13 cellular contexts compared by ENCODE assay signal in genomic region chr4:91758487-91758886, GRCh38.
DNase-seq lines count a peak whose midpoint lies in the region; ATAC-seq, FAIRE-seq and TF ChIP-seq lines count a peak whose summit lies in the region.
"Had no signal": no experiment of that assay in that cellular context is flagged by ENCODE, and none has a peak within 500 bp of the region (broad histone marks: within the 10 kb centered on the region; RNA-seq: fewer than 3 reads in every experiment).

No MANE protein-coding gene starts in this region.

- H3K4me2 ChIP-seq in HCT116 (ENCODE audit: low read length) (peak overlapping the region; percentile 59), GM12878 (ENCODE audit: control insufficient read depth, insufficient read depth) (no peak overlapping the region)
- H3K4me2 ChIP-seq: KMS-11 had no signal

- 0% methylated on average over 1 of the region's 1 CpG for WGBS in GM12878 (ENCODE audit: insufficient coverage, insufficient replicate concordance, low lambda C conversion rate, missing lambda C conversion rate)

- H3K27ac ChIP-seq in HCT116 (ENCODE audit: low read depth, low read length) (no peak overlapping the region), GM12878 (ENCODE audit: control insufficient read depth, insufficient read depth) (no peak overlapping the region), dorsolateral prefrontal cortex (no peak overlapping the region), upper lobe of right lung (no peak overlapping the region)
- H3K27ac ChIP-seq: KMS-11, pancreas had no signal

- no peak for TF ChIP-seq CTCF in HCT116 (IDR thresholded peaks at IDR 0.05 in 2 of 3, conservative IDR thresholded peaks at IDR 0.05 in 1 of 3; ENCODE audit: borderline replicate concordance in 1 of 3, insufficient read depth in 1 of 3, low read depth in 2 of 3, low read length in 2 of 3)
- no peak for TF ChIP-seq CTCF in GM12878 (IDR thresholded peaks at IDR 0.05 in 2 of 3, conservative IDR thresholded peaks at IDR 0.05 in 1 of 3; ENCODE audit: control insufficient read depth in 2 of 3, extremely low read depth in 1 of 3, insufficient read depth in 1 of 3, low read depth in 3 of 3, low read length in 3 of 3)
- no peak for TF ChIP-seq CTCF in dorsolateral prefrontal cortex (IDR thresholded peaks at IDR 0.05 in 54 of 56, conservative IDR thresholded peaks at IDR 0.05 in 2 of 56; ENCODE audit: low read depth in 1 of 56, partially characterized antibody in 56 of 56)
- TF ChIP-seq CTCF in upper lobe of right lung (IDR thresholded peaks at IDR 0.05): no peak

- BruUV-seq in HCT116 (replicated peaks; lab: Mats Ljungman, UMichigan): no TSS peak
- BruUV-seq in GM12878 (replicated peaks; lab: Mats Ljungman, UMichigan): no TSS peak

- FAIRE-seq in GM12878 (lab: Jason Lieb, UNC): no peak
- FAIRE-seq: pancreas had no signal

- ATAC-seq in HCT116 (peak; percentile 91), GM12878 (peak; percentile 45; the same call in 2 of the 3 replicates), upper lobe of right lung (no peak)
- ATAC-seq: pancreas had no signal

- SMC1A ChIA-PET in GM12878 (lab: Charles Lee; ENCODE audit: uncharacterized antibody, unreplicated experiment): interaction anchor here (1.8 kb wide), 1 partner anchor 24 kb away, joined by 4 read pairs; no protein-coding TSS in a partner anchor

- peaks cover 3 to 25% of the 10 kb centered on the region in 2 experiments; a peak in 3 of 4 replicates for H3K4me1 ChIP-seq in HCT116 (ENCODE audit: control insufficient read depth in 1 of 2, insufficient read depth in 2 of 2, low read length in 2 of 2)
- H3K4me1 ChIP-seq in GM12878 (ENCODE audit: control insufficient read depth, insufficient read depth, low read length): no peaks in the 10 kb centered on the region
- no peaks in the 10 kb centered on the region for H3K4me1 ChIP-seq in upper lobe of right lung
- H3K4me1 ChIP-seq: pancreas had no signal

- H3K79me2 ChIP-seq in HCT116 (ENCODE audit: insufficient read depth, low read length): no peaks in the 10 kb centered on the region
- H3K79me2 ChIP-seq in GM12878 (ENCODE audit: control insufficient read depth, insufficient read depth, low read length): no peaks in the 10 kb centered on the region

- H3K4me3 ChIP-seq in HCT116 (replicated peaks in 1 of 2; ENCODE audit: low read depth in 1 of 2, low read length in 2 of 2): peak overlapping the region in 1 of 2 experiments; percentile 19; a peak in 1 of 4 replicates
- no peak overlapping the region for H3K4me3 ChIP-seq in GM12878
- H3K4me3 ChIP-seq in dorsolateral prefrontal cortex: no peak overlapping the region
- no peak overlapping the region for H3K4me3 ChIP-seq in upper lobe of right lung
- H3K4me3 ChIP-seq: pancreas had no signal

- intact Hi-C loops in HCT116 (cut with micrococcal nuclease): no loop called here
- intact Hi-C loops in GM12878 (cut with micrococcal nuclease; ENCODE audit: unreplicated experiment): no loop called here
- intact Hi-C loops in dorsolateral prefrontal cortex (cut with DNase I): no loop called here
- intact Hi-C loops in upper lobe of right lung (cut with DNase I): no loop called here

- H3K9me3 ChIP-seq in HCT116 (ENCODE audit: control insufficient read depth in 1 of 2, insufficient read depth in 1 of 2, low read depth in 1 of 2, low read length in 2 of 2): no peaks in the 10 kb centered on the region
- H3K9me3 ChIP-seq in GM12878 (replicated peaks; ENCODE audit: control insufficient read depth, insufficient read depth, low read length): no peaks in the 10 kb centered on the region
- H3K9me3 ChIP-seq in upper lobe of right lung: no peaks in the 10 kb centered on the region
- H3K9me3 ChIP-seq: pancreas had no signal

- DNase-seq in HCT116 (ENCODE audit: low read depth, low spot score) (peak; percentile 63), OCI-M1 (lab: John Stamatoyannopoulos, UW) (peak; percentile 58), GM12878 (ENCODE audit: low read depth, low spot score) (no peak), kidney tubule cell (ENCODE audit: low spot score) (peak; percentile 50), iPS-NIHi11 (ENCODE audit: low spot score) (no peak), dorsolateral prefrontal cortex (no peak), upper lobe of right lung (no peak), NCI-H526 treated with DMSO at 0.1 percent for 48 hours (lab: John Stamatoyannopoulos, UW) (no peak)
- DNase-seq: activated CD4-positive, alpha-beta T cell treated with anti-CD3 and anti-CD28 coated beads, Interleukin-2, amount 50 U/mL, for 4 hours; islet precursor cell; NCI-H526; pancreas had no signal

- RAD21 ChIA-PET in HCT116 (lab: Charles Lee; ENCODE audit: low non-redundant PET in 1 of 2, low total read pairs in 2 of 2, uncharacterized antibody in 2 of 2, unreplicated experiment in 2 of 2) (no interaction called here), GM12878 (lab: Charles Lee; ENCODE audit: unreplicated experiment) (no interaction called here)

- no peak for TF ChIP-seq EP300 in GM12878 (IDR thresholded peaks at IDR 0.05; ENCODE audit: borderline replicate concordance in 1 of 2, control insufficient read depth in 1 of 2, low read depth in 2 of 2, low read length in 2 of 2)

- in situ Hi-C loops in GM12878 (cut with MboI): no loop called here

- POLR2A ChIA-PET in HCT116 (lab: Charles Lee): no interaction called here
- POLR2A ChIA-PET in GM12878 (lab: Charles Lee): no interaction called here

- H2AFZ ChIP-seq in HCT116 (ENCODE audit: low read depth, low read length, poor library complexity, severe bottlenecking) (peak overlapping the region; percentile 88), GM12878 (ENCODE audit: control insufficient read depth, low read depth, low read length) (no peak overlapping the region)

- no peak for TF ChIP-seq RAD21 in HCT116 (IDR thresholded peaks at IDR 0.05; ENCODE audit: low read depth)
- no peak for TF ChIP-seq RAD21 in GM12878 (IDR thresholded peaks at IDR 0.05; ENCODE audit: insufficient read depth, low read depth, low read length)

- no peaks in the 10 kb centered on the region for H3K27me3 ChIP-seq in HCT116 (ENCODE audit: insufficient read depth, low read length)
- no peaks in the 10 kb centered on the region for H3K27me3 ChIP-seq in GM12878 (replicated peaks in 1 of 2; ENCODE audit: control insufficient read depth in 2 of 2, insufficient read depth in 2 of 2, low read length in 1 of 2)
- no peaks in the 10 kb centered on the region for H3K27me3 ChIP-seq in dorsolateral prefrontal cortex
- no peaks in the 10 kb centered on the region for H3K27me3 ChIP-seq in upper lobe of right lung
- H3K27me3 ChIP-seq: pancreas had no signal

- H3K9me2 ChIP-seq in HCT116 (ENCODE audit: insufficient read depth): peaks cover under 1% of the 10 kb centered on the region; the same call in 1 of the 2 replicates

- H3K9ac ChIP-seq in HCT116 (ENCODE audit: low read length): no peak overlapping the region
- H3K9ac ChIP-seq in GM12878 (ENCODE audit: control insufficient read depth, insufficient read depth, low read length): no peak overlapping the region
- H3K9ac ChIP-seq: KMS-11 had no signal

- no peaks in the 10 kb centered on the region for H4K20me1 ChIP-seq in HCT116 (ENCODE audit: insufficient read depth)
- H4K20me1 ChIP-seq in GM12878 (ENCODE audit: control insufficient read depth, insufficient read depth): no peaks in the 10 kb centered on the region

- H3K36me3 ChIP-seq in HCT116 (ENCODE audit: control insufficient read depth in 1 of 2, insufficient read depth in 2 of 2, low read length in 2 of 2): no peaks in the 10 kb centered on the region
- no peaks in the 10 kb centered on the region for H3K36me3 ChIP-seq in GM12878 (ENCODE audit: control insufficient read depth in 2 of 2, insufficient read depth in 2 of 2, low read length in 1 of 2)
- no peaks in the 10 kb centered on the region for H3K36me3 ChIP-seq in upper lobe of right lung
- H3K36me3 ChIP-seq: pancreas had no signal

- TF ChIP-seq POLR2A in HCT116 (IDR thresholded peaks at IDR 0.05; ENCODE audit: borderline replicate concordance, extremely low read depth, insufficient read depth, insufficient read length) (no peak), GM12878 (IDR thresholded peaks at IDR 0.05; ENCODE audit: low read depth, low read length) (no peak)

- CTCF ChIA-PET in HCT116 (lab: Charles Lee): no interaction called here
- CTCF ChIA-PET in GM12878 (lab: Yijun Ruan, JAX): no interaction called here

TF ChIP-seq in HCT116, 20 proteins besides CTCF, POLR2A, EP300 and RAD21 (continues in another document):
- TF ChIP-seq ZFX (IDR thresholded peaks at IDR 0.05): no peak
- TF ChIP-seq ATF3 (IDR thresholded peaks at IDR 0.05): no peak
- peak; percentile 82 for TF ChIP-seq JUND (IDR thresholded peaks at IDR 0.05)
- no peak for TF ChIP-seq EGR1 (IDR thresholded peaks at IDR 0.05; ENCODE audit: low read depth)
- peak; percentile 37; the same call in 1 of the 2 replicates for TF ChIP-seq MAX (IDR thresholded peaks at IDR 0.05)
- TF ChIP-seq CEBPB (IDR thresholded peaks at IDR 0.05; ENCODE audit: low read depth): peak; percentile 43; the same call in 1 of the 2 replicates
- TF ChIP-seq EZH2 (IDR thresholded peaks at IDR 0.05): no peak
- peak; percentile 82 for TF ChIP-seq FOSL1 (IDR thresholded peaks at IDR 0.05; ENCODE audit: low read depth)

TF ChIP-seq in GM12878, 131 proteins besides CTCF, POLR2A, EP300 and RAD21 (continues in another document):
- TF ChIP-seq TAF1 (IDR thresholded peaks at IDR 0.05; ENCODE audit: borderline replicate concordance, low read depth, low read length): no peak
- TF ChIP-seq HSF1 (IDR thresholded peaks at IDR 0.05; ENCODE audit: low read depth, low read length): no peak
- no peak for TF ChIP-seq SMC3 (IDR thresholded peaks at IDR 0.05; ENCODE audit: borderline replicate concordance, low read length)
- no peak for TF ChIP-seq CHD1 (IDR thresholded peaks at IDR 0.05; ENCODE audit: low read depth, low read length)
- TF ChIP-seq CREB1 (IDR thresholded peaks at IDR 0.05; ENCODE audit: low read depth): no peak
- no peak for TF ChIP-seq KAT2A (conservative IDR thresholded peaks at IDR 0.05; ENCODE audit: control insufficient read depth, low read depth, low read length)

Comparison
In these comparisons a context has a peak if more than half of its experiments do, and no peak if none do; other contexts are left out.
1. DNase-seq: peak in HCT116 (single experiment), OCI-M1 (single experiment) and kidney tubule cell (single experiment); none in GM12878 (single experiment), iPS-NIHi11 (single experiment), dorsolateral prefrontal cortex (0 of 10), upper lobe of right lung (single experiment) and NCI-H526 treated with DMSO at 0.1 percent for 48 hours (single experiment).
2. Of the 18 proteins assayed by ChIP-seq in both GM12878 and HCT116: peak only in GM12878: none; only in HCT116: CBX3, CEBPB, JUND, MAX and SP1; in both: none; in neither: 13.